ENCODE assay signal across 1 cellular context in genomic region chr19:12550951-12551832, GRCh38.
TF ChIP-seq lines count a peak whose summit lies in the region.

TSS of gene ZNF564 (minus strand) at chr19:12551482. CDS start at chr19:12551332, 150 bp downstream.

TF ChIP-seq in HepG2, 621 proteins besides CTCF, POLR2A, EP300 and RAD21 (continued from another document and continues in another):
- TF ChIP-seq, protein P1, sequence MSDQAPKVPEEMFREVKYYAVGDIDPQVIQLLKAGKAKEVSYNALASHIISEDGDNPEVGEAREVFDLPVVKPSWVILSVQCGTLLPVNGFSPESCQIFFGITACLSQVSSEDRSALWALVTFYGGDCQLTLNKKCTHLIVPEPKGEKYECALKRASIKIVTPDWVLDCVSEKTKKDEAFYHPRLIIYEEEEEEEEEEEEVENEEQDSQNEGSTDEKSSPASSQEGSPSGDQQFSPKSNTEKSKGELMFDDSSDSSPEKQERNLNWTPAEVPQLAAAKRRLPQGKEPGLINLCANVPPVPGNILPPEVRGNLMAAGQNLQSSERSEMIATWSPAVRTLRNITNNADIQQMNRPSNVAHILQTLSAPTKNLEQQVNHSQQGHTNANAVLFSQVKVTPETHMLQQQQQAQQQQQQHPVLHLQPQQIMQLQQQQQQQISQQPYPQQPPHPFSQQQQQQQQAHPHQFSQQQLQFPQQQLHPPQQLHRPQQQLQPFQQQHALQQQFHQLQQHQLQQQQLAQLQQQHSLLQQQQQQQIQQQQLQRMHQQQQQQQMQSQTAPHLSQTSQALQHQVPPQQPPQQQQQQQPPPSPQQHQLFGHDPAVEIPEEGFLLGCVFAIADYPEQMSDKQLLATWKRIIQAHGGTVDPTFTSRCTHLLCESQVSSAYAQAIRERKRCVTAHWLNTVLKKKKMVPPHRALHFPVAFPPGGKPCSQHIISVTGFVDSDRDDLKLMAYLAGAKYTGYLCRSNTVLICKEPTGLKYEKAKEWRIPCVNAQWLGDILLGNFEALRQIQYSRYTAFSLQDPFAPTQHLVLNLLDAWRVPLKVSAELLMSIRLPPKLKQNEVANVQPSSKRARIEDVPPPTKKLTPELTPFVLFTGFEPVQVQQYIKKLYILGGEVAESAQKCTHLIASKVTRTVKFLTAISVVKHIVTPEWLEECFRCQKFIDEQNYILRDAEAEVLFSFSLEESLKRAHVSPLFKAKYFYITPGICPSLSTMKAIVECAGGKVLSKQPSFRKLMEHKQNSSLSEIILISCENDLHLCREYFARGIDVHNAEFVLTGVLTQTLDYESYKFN (CRISPR knock-in tag; conservative IDR thresholded peaks at IDR 0.05) = peak; percentile 63
- TF ChIP-seq PHF5A (CRISPR knock-in tag; IDR thresholded peaks at IDR 0.05; ENCODE audit: low read depth, unreplicated experiment) = no peak
- TF ChIP-seq PREB (CRISPR knock-in tag; IDR thresholded peaks at IDR 0.05) = no peak
- TF ChIP-seq EEA1 (CRISPR knock-in tag; IDR thresholded peaks at IDR 0.05; ENCODE audit: borderline replicate concordance) = peak; percentile 81; the same call in 1 of the 2 replicates
- TF ChIP-seq ATF1 (CRISPR knock-in tag; IDR thresholded peaks at IDR 0.05) = peak; percentile 63
- TF ChIP-seq, protein P2, sequence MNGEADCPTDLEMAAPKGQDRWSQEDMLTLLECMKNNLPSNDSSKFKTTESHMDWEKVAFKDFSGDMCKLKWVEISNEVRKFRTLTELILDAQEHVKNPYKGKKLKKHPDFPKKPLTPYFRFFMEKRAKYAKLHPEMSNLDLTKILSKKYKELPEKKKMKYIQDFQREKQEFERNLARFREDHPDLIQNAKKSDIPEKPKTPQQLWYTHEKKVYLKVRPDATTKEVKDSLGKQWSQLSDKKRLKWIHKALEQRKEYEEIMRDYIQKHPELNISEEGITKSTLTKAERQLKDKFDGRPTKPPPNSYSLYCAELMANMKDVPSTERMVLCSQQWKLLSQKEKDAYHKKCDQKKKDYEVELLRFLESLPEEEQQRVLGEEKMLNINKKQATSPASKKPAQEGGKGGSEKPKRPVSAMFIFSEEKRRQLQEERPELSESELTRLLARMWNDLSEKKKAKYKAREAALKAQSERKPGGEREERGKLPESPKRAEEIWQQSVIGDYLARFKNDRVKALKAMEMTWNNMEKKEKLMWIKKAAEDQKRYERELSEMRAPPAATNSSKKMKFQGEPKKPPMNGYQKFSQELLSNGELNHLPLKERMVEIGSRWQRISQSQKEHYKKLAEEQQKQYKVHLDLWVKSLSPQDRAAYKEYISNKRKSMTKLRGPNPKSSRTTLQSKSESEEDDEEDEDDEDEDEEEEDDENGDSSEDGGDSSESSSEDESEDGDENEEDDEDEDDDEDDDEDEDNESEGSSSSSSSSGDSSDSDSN (CRISPR knock-in tag; IDR thresholded peaks at IDR 0.05) = peak; percentile 100
- TF ChIP-seq, protein P3, sequence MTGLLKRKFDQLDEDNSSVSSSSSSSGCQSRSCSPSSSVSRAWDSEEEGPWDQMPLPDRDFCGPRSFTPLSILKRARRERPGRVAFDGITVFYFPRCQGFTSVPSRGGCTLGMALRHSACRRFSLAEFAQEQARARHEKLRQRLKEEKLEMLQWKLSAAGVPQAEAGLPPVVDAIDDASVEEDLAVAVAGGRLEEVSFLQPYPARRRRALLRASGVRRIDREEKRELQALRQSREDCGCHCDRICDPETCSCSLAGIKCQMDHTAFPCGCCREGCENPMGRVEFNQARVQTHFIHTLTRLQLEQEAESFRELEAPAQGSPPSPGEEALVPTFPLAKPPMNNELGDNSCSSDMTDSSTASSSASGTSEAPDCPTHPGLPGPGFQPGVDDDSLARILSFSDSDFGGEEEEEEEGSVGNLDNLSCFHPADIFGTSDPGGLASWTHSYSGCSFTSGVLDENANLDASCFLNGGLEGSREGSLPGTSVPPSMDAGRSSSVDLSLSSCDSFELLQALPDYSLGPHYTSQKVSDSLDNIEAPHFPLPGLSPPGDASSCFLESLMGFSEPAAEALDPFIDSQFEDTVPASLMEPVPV (CRISPR knock-in tag; IDR thresholded peaks at IDR 0.05) = no peak
- TF ChIP-seq IRF1 (CRISPR knock-in tag; IDR thresholded peaks at IDR 0.05; ENCODE audit: low read depth) = no peak
- no peak for TF ChIP-seq ZNF839 (CRISPR knock-in tag; IDR thresholded peaks at IDR 0.05; ENCODE audit: borderline replicate concordance)
- no peak for TF ChIP-seq PAF1 (CRISPR knock-in tag; IDR thresholded peaks at IDR 0.05)
- TF ChIP-seq ZSCAN20 (CRISPR knock-in tag; IDR thresholded peaks at IDR 0.05; ENCODE audit: borderline replicate concordance) = peak; percentile 72; the same call in 1 of the 2 replicates
- TF ChIP-seq SRY (CRISPR knock-in tag; IDR thresholded peaks at IDR 0.05) = no peak; the same call in 1 of the 2 replicates
- no peak; the same call in none of the 2 replicates for TF ChIP-seq ZBTB38 (CRISPR knock-in tag; IDR thresholded peaks at IDR 0.05)
- TF ChIP-seq BCL3 (CRISPR knock-in tag; IDR thresholded peaks at IDR 0.05) = peak; percentile 91
- no peak for TF ChIP-seq MAFG (CRISPR knock-in tag; IDR thresholded peaks at IDR 0.05)
- peak; percentile 44; the same call in 1 of the 2 replicates for TF ChIP-seq ZBTB7A (CRISPR knock-in tag; IDR thresholded peaks at IDR 0.05)
- TF ChIP-seq DRAP1 (CRISPR knock-in tag; IDR thresholded peaks at IDR 0.05) = peak; percentile 99
- TF ChIP-seq ZNF143 (CRISPR knock-in tag; IDR thresholded peaks at IDR 0.05) = no peak
- TF ChIP-seq, protein P4, sequence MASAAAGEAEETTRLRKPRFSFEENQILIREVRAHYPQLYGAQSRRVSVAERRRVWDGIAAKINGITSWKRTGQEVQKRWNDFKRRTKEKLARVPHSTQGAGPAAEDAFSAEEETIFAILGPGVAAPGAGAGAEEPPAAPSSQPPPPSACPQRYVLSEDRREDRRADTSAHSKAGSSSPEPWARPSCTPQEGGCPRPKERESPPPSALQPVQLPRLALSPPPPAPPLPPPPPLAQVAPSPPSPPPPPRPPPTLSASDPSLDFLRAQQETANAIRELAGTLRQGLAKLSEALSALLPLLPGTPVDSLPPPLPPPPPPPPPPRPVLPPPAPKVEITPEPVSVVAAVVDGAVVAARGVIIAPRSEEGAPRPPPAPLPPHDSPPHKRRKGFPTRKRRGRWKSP (CRISPR knock-in tag; IDR thresholded peaks at IDR 0.05) = peak; percentile 66; the same call in 1 of the 2 replicates
- TF ChIP-seq MBD4 (IDR thresholded peaks at IDR 0.05; ENCODE audit: borderline replicate concordance, low read length) = no peak
- no peak for TF ChIP-seq RORA (CRISPR knock-in tag; IDR thresholded peaks at IDR 0.05)
- TF ChIP-seq ZKSCAN8 (CRISPR knock-in tag; IDR thresholded peaks at IDR 0.05; ENCODE audit: borderline replicate concordance) = no peak
- no peak for TF ChIP-seq ZNF550 (CRISPR knock-in tag; IDR thresholded peaks at IDR 0.05; ENCODE audit: borderline replicate concordance)
- no peak for TF ChIP-seq ZNF780A (CRISPR knock-in tag; IDR thresholded peaks at IDR 0.05)
- peak; percentile 80 for TF ChIP-seq THAP7 (CRISPR knock-in tag; IDR thresholded peaks at IDR 0.05)
- no peak for TF ChIP-seq CENPX (CRISPR knock-in tag; IDR thresholded peaks at IDR 0.05)
- peak; percentile 81; the same call in 1 of the 2 replicates for TF ChIP-seq HBP1 (CRISPR knock-in tag; IDR thresholded peaks at IDR 0.05; ENCODE audit: low read depth)
- peak; percentile 50; the same call in 1 of the 2 replicates for TF ChIP-seq SOX5 (CRISPR knock-in tag; IDR thresholded peaks at IDR 0.05; ENCODE audit: borderline replicate concordance)
- no peak for TF ChIP-seq MLLT10 (CRISPR knock-in tag; IDR thresholded peaks at IDR 0.05)
- peak; percentile 81 for TF ChIP-seq NRL (CRISPR knock-in tag; IDR thresholded peaks at IDR 0.05; ENCODE audit: borderline replicate concordance)
- TF ChIP-seq, protein P5, sequence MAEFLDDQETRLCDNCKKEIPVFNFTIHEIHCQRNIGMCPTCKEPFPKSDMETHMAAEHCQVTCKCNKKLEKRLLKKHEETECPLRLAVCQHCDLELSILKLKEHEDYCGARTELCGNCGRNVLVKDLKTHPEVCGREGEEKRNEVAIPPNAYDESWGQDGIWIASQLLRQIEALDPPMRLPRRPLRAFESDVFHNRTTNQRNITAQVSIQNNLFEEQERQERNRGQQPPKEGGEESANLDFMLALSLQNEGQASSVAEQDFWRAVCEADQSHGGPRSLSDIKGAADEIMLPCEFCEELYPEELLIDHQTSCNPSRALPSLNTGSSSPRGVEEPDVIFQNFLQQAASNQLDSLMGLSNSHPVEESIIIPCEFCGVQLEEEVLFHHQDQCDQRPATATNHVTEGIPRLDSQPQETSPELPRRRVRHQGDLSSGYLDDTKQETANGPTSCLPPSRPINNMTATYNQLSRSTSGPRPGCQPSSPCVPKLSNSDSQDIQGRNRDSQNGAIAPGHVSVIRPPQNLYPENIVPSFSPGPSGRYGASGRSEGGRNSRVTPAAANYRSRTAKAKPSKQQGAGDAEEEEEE (CRISPR knock-in tag; IDR thresholded peaks at IDR 0.05; ENCODE audit: borderline replicate concordance) = no peak; the same call in 1 of the 2 replicates
- peak; percentile 88 for TF ChIP-seq ZMYM4 (CRISPR knock-in tag; IDR thresholded peaks at IDR 0.05)
- TF ChIP-seq ZFX (CRISPR knock-in tag; IDR thresholded peaks at IDR 0.05; ENCODE audit: low read depth) = peak; percentile 92
- no peak for TF ChIP-seq ZNF496 (CRISPR knock-in tag; IDR thresholded peaks at IDR 0.05; ENCODE audit: insufficient replicate concordance)
- peak; percentile 42; the same call in 1 of the 2 replicates for TF ChIP-seq KDM4B (CRISPR knock-in tag; IDR thresholded peaks at IDR 0.05)
- peak; percentile 86 for TF ChIP-seq ZNF687 (CRISPR knock-in tag; IDR thresholded peaks at IDR 0.05)
- TF ChIP-seq MED8 (CRISPR knock-in tag; IDR thresholded peaks at IDR 0.05; ENCODE audit: insufficient replicate concordance) = peak; percentile 89
